ENCODE assay signal across 1 cellular context in genomic region chr1:112232848-112233247, GRCh38.
TF ChIP-seq lines count a peak whose summit lies in the region.

No MANE protein-coding gene starts in this region.

TF ChIP-seq in H1, 55 proteins besides CTCF, POLR2A, EP300 and RAD21:
- TF ChIP-seq RXRA (IDR thresholded peaks at IDR 0.05; ENCODE audit: insufficient read depth, low read depth, low read length) (no peak), ZNF274 (IDR thresholded peaks at IDR 0.05; ENCODE audit: borderline replicate concordance, extremely low read depth, low read length) (no peak), CBX5 (IDR thresholded peaks at IDR 0.05; ENCODE audit: low read depth, low read length) (no peak), TBP (IDR thresholded peaks at IDR 0.05; ENCODE audit: low read depth, low read length) (no peak), BCL11A (IDR thresholded peaks at IDR 0.05; ENCODE audit: low read depth in 2 of 2, low read length in 2 of 2) (no peak), GABPA (IDR thresholded peaks at IDR 0.05; ENCODE audit: borderline replicate concordance, insufficient read depth, low read length) (no peak), RFX5 (IDR thresholded peaks at IDR 0.05; ENCODE audit: borderline replicate concordance, low read depth, low read length) (no peak), TCF12 (IDR thresholded peaks at IDR 0.05; ENCODE audit: low read depth, low read length) (no peak), SP4 (IDR thresholded peaks at IDR 0.05; ENCODE audit: low read length) (no peak), SIN3A (conservative IDR thresholded peaks at IDR 0.05 in 1 of 2, IDR thresholded peaks at IDR 0.05 in 1 of 2; ENCODE audit: low read depth in 1 of 2, low read length in 2 of 2) (no peak), RBBP5 (IDR thresholded peaks at IDR 0.05; ENCODE audit: borderline replicate concordance, low read depth, low read length) (no peak), TAF1 (IDR thresholded peaks at IDR 0.05; ENCODE audit: low read depth, low read length) (no peak)
